ENCODE assay signal across 1 cellular context in the genomic region with DNA sequence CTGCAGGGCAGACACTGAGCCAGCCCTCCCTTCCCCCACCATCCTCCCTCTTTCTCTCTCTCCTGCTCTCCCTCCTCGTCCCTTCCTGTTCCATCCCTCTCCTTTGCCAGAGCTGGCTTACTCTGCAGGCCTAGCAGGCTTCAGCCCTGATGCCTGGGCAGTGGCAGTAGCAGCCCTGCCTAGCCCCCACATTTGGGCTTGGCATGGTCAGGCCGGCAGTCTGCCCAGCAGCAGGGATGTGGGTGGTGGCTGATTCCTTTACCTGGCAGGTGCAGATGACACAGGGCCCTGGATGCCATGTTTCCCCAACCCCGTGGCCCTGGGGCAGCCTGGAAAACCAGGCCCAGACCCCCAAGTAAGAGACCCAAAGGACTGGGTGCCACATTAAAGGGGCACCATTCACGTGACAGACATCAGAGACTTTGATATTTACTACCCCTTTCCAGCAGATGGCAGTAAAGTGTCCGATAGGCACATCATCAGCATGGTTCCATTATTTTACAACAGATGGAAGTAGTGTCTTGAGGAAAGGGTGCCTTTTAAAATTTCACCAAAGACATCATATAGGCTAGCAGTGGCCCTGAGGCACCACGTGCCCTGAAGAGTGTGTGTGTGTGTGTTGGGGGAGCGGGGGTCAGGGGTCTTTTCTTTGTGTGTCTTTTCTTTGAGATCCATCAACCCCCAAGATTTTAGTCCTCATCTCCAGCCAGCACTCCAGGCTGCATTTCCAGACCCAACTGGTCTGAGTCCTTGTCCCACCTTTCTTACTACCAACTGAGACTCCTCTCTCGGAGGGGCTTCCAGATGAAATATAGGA.
TF ChIP-seq lines count a peak whose summit lies in the region.

No MANE protein-coding gene starts in this region.

TF ChIP-seq in GM12878, 131 proteins besides CTCF, POLR2A, EP300 and RAD21 (continued from another document):
- no peak for TF ChIP-seq ZBTB40 (IDR thresholded peaks at IDR 0.05; ENCODE audit: borderline replicate concordance)
- no peak for TF ChIP-seq SKIL (IDR thresholded peaks at IDR 0.05; ENCODE audit: low read depth, poor library complexity, severe bottlenecking)
- peak; percentile 93 to 95 for TF ChIP-seq BHLHE40 (IDR thresholded peaks at IDR 0.05; ENCODE audit: borderline replicate concordance in 1 of 2, low read depth in 2 of 2, low read length in 1 of 2)
- TF ChIP-seq, protein P1, sequence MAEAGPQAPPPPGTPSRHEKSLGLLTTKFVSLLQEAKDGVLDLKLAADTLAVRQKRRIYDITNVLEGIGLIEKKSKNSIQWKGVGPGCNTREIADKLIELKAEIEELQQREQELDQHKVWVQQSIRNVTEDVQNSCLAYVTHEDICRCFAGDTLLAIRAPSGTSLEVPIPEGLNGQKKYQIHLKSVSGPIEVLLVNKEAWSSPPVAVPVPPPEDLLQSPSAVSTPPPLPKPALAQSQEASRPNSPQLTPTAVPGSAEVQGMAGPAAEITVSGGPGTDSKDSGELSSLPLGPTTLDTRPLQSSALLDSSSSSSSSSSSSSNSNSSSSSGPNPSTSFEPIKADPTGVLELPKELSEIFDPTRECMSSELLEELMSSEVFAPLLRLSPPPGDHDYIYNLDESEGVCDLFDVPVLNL (IDR thresholded peaks at IDR 0.05; ENCODE audit: low read depth, low read length) = no peak
- TF ChIP-seq, protein P2, sequence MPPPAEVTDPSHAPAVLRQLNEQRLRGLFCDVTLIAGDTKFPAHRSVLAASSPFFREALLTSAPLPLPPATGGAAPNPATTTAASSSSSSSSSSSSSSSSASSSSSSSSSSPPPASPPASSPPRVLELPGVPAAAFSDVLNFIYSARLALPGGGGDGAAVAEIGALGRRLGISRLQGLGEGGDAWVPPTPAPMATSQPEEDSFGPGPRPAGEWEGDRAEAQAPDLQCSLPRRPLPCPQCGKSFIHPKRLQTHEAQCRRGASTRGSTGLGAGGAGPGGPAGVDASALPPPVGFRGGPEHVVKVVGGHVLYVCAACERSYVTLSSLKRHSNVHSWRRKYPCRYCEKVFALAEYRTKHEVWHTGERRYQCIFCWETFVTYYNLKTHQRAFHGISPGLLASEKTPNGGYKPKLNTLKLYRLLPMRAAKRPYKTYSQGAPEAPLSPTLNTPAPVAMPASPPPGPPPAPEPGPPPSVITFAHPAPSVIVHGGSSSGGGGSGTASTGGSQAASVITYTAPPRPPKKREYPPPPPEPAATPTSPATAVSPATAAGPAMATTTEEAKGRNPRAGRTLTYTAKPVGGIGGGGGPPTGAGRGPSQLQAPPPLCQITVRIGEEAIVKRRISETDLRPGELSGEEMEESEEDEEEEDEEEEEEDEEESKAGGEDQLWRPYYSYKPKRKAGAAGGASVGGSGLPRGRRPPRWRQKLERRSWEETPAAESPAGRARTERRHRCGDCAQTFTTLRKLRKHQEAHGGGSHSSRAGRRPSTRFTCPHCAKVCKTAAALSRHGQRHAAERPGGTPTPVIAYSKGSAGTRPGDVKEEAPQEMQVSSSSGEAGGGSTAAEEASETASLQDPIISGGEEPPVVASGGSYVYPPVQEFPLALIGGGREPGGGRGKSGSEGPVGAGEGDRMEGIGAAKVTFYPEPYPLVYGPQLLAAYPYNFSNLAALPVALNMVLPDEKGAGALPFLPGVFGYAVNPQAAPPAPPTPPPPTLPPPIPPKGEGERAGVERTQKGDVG (CRISPR knock-in tag; IDR thresholded peaks at IDR 0.05) = no peak
- TF ChIP-seq NFIC (IDR thresholded peaks at IDR 0.05; ENCODE audit: low read depth, low read length) = no peak
- 0 out of 2 replicates have a peak, but pooled peaks have one; percentile 21 for TF ChIP-seq NBN (IDR thresholded peaks at IDR 0.05)
TF ChIP-seq in GM12878: peak in this region for 12.
